ENCODE assay signal across 8 cellular contexts in the genomic region with DNA sequence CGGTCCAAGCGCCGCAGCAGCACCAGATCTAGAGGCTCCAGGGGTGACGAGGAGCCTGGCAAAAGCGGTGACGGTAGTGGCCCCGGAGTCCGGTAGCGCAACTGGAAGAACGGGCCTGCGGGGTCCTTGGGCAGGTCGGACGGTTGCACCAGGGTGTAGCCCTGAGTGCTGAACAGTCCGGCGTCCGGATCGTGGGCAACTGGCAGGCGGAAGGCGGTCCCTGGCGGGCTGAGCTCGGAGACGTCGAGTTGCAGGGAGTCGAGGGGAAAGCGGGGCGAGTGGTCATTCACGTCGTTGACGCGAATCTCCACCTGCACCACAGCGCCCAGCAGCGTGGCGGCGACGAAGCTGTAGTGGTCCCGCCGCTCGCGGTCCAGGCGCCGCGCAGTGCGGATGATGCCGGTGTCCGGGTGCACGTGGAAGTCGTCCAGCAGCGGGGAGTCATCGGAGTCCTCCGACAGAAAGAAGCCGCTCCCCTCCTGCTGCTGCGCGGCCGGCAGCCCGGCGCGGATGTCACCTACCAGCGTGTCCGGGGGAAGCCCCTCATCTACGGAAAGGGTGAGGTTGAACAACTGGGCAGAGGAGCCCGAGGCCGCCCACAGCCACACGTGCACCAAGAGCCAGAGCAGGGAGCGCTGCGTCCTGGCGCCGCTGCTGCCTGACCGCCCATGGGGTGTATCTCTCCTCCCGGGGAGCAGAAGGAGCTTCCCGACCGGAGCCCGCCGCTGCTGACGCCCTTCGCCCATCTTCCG. TPM values are rescaled to one million over a fixed set of nuclear protein-coding genes. Genes with fewer than 3 reads are reported as not detected.
A peak's percentile ranks its signal among the peaks of the same experiment; 100 is the strongest.
DNase-seq lines count a peak whose midpoint lies in the region; ATAC-seq and TF ChIP-seq lines count a peak whose summit lies in the region.

No MANE protein-coding gene starts in this region.

- H3K4me1 ChIP-seq in NT2/D1 (ENCODE audit: insufficient read depth, insufficient read length) (no peaks in the 10 kb centered on the region), osteoblast (ENCODE audit: insufficient read depth, low read length) (no peaks in the 10 kb centered on the region)

- DNase-seq in GM13977 (ENCODE audit: low spot score) (peak; percentile 72), NT2/D1 (ENCODE audit: low read depth, low spot score) (no peak), osteoblast (ENCODE audit: insufficient read length, low spot score, missing footprints) (peak; percentile 85), ureter (ENCODE audit: low spot score) (no peak), SW480 (ENCODE audit: low spot score) (no peak), GDM1 (lab: John Stamatoyannopoulos, UW) (no peak)

- H3K4me3 ChIP-seq in NT2/D1 (ENCODE audit: insufficient read length, low read depth) (peak overlapping the region; percentile 59), osteoblast (ENCODE audit: insufficient read depth, low read length) (no peak overlapping the region)

- H3K27ac ChIP-seq in osteoblast (ENCODE audit: low read depth, low read length), result no peak overlapping the region

- no peaks in the 10 kb centered on the region; the same call in 1 of the 2 replicates for H3K9me3 ChIP-seq in NT2/D1 (ENCODE audit: insufficient read depth, low read length)
- H3K9me3 ChIP-seq in osteoblast (ENCODE audit: low read depth, low read length), result no peaks in the 10 kb centered on the region

- H3K79me2 ChIP-seq in osteoblast (ENCODE audit: insufficient read depth, low read length), result no peaks in the 10 kb centered on the region

- no peaks in the 10 kb centered on the region for H3K36me3 ChIP-seq in NT2/D1 (ENCODE audit: insufficient read depth, insufficient read length, low read length)
- no peaks in the 10 kb centered on the region for H3K36me3 ChIP-seq in osteoblast (ENCODE audit: insufficient read depth, low read length)

- no peaks in the 10 kb centered on the region for H4K20me1 ChIP-seq in osteoblast (ENCODE audit: insufficient read depth, low read length)

- H2AFZ ChIP-seq in osteoblast (ENCODE audit: low read length), result no peak overlapping the region

- ATAC-seq in GM21717 (IDR thresholded peaks at IDR 0.05; ENCODE audit: unreplicated experiment), result peak; percentile 60
- peak; percentile 53 for ATAC-seq in esophagus mucosa

- TF ChIP-seq CTCF in GM13977 (IDR thresholded peaks at IDR 0.05; ENCODE audit: extremely low read depth, insufficient read depth, missing control alignments) (no peak), osteoblast (IDR thresholded peaks at IDR 0.05; ENCODE audit: extremely low read depth, low read depth, low read length) (no peak)

- in situ Hi-C loops in GM13977 (cut with MboI; ENCODE audit: low pct_unique_long_range_greater_than_20kb, low sequenced_read_pairs, unreplicated experiment), result no loop called here

- H3K9ac ChIP-seq in NT2/D1 (ENCODE audit: insufficient read length, low read depth), result peak overlapping the region; percentile 67

- no peak overlapping the region for H3K4me2 ChIP-seq in osteoblast (ENCODE audit: insufficient read depth, low read length)

- H3K27me3 ChIP-seq in NT2/D1 (ENCODE audit: insufficient read depth, insufficient read length) (peaks cover 14% of the 10 kb centered on the region), osteoblast (ENCODE audit: insufficient read depth, low read length) (peaks cover 23% of the 10 kb centered on the region)

RNA-seq across cellular contexts. Expression of a gene that starts 0.8 kb away (rescaled TPM):
- 0.48 TPM for total RNA-seq in esophagus mucosa
- total RNA-seq in osteoblast, result under 0.01 TPM in 2 replicates
- total RNA-seq in ureter, result 1.8 TPM

RNA-seq across cellular contexts. Expression of a gene that starts 59.4 kb away (rescaled TPM):
- total RNA-seq in esophagus mucosa, result 77.9 TPM
- total RNA-seq in osteoblast, result 79.9 and 81.8 TPM in 2 replicates
- 79.4 TPM for total RNA-seq in ureter

Comparison
In these comparisons a context has a peak if more than half of its experiments do, and no peak if none do; other contexts are left out.
1. DNase-seq: peak in GM13977 (single experiment) and osteoblast (single experiment); none in NT2/D1 (single experiment), ureter (single experiment), SW480 (single experiment) and GDM1 (single experiment).